Comparison of ENCODE assay signal across 18 cellular contexts in genomic region chr17:81581758-81582157, GRCh38. TPM values are rescaled to one million over a fixed set of nuclear protein-coding genes. Genes with fewer than 3 reads are reported as not detected.
DNase-seq lines count a peak whose midpoint lies in the region; ATAC-seq and TF ChIP-seq lines count a peak whose summit lies in the region.
"Had no signal": no experiment of that assay in that cellular context is flagged by ENCODE, and none has a peak within 500 bp of the region (broad histone marks: within the 10 kb centered on the region; RNA-seq: fewer than 3 reads in every experiment).

No MANE protein-coding gene starts in this region.

- H3K36me3 Mint-ChIP-seq in HFFc6 (ENCODE audit: low read depth), result peaks cover 52% of the 10 kb centered on the region
- peaks cover 28% of the 10 kb centered on the region for H3K36me3 Mint-ChIP-seq in type B pancreatic cell

- intact Hi-C loops in Right ventricle myocardium inferior (cut with DNase I), result no loop called here

- peak; percentile 35 for ATAC-seq in Right ventricle myocardium inferior

- H3K27me3 Mint-ChIP-seq in HFFc6 (ENCODE audit: insufficient read depth) (peaks cover 6% of the 10 kb centered on the region), type B pancreatic cell (no peaks in the 10 kb centered on the region)
- H3K27me3 Mint-ChIP-seq: IgD-negative memory B cell had no signal

- H3K9me3 ChIP-seq in right atrium auricular region (no peaks in the 10 kb centered on the region), osteoblast (ENCODE audit: low read depth, low read length) (no peaks in the 10 kb centered on the region)

- no peak for DNase-seq in Right ventricle myocardium inferior (ENCODE audit: missing footprints)
- no peak for DNase-seq in right atrium auricular region (ENCODE audit: low spot score)
- no peak for DNase-seq in HFFc6
- no peak for DNase-seq in brain microvascular endothelial cell
- no peak for DNase-seq in osteoblast (ENCODE audit: insufficient read length, low spot score, missing footprints)
- DNase-seq in ecto neural progenitor cell (ENCODE audit: low spot score), result no peak
- no peak for DNase-seq in KG1 (lab: John Stamatoyannopoulos, UW)
- no peak for DNase-seq in type B pancreatic cell (ENCODE audit: extremely low spot score, unreplicated experiment)
- DNase-seq: Karpas-422, MV-4-11, NCI-H1105 treated with DMSO at 0.1 percent for 48 hours, NCI-H2029 treated with DMSO at 0.1 percent for 48 hours, NCI-H2171, NCI-H526, OCI-M1 had no signal

- H3K27ac ChIP-seq in right atrium auricular region (no peak overlapping the region), brain microvascular endothelial cell (peak overlapping the region; percentile 4), osteoblast (ENCODE audit: low read depth, low read length) (peak overlapping the region; percentile 75)

- H3K4me1 Mint-ChIP-seq in HFFc6 (ENCODE audit: low read depth) (peaks cover 68% of the 10 kb centered on the region), type B pancreatic cell (ENCODE audit: unreplicated experiment) (peaks cover 13% of the 10 kb centered on the region)

- H3K4me3 ChIP-seq in right atrium auricular region (no peak overlapping the region), brain microvascular endothelial cell (ENCODE audit: low read depth, low read length) (no peak overlapping the region), osteoblast (ENCODE audit: insufficient read depth, low read length) (no peak overlapping the region)

- no peaks in the 10 kb centered on the region for H3K27me3 ChIP-seq in right atrium auricular region
- H3K27me3 ChIP-seq in brain microvascular endothelial cell (replicated peaks), result no peaks in the 10 kb centered on the region
- no peaks in the 10 kb centered on the region for H3K27me3 ChIP-seq in osteoblast (ENCODE audit: insufficient read depth, low read length)

- H2AFZ ChIP-seq in osteoblast (ENCODE audit: low read length), result no peak overlapping the region

- H3K9me3 Mint-ChIP-seq in HFFc6 (no peaks in the 10 kb centered on the region), type B pancreatic cell (no peaks in the 10 kb centered on the region)
- H3K9me3 Mint-ChIP-seq: IgD-negative memory B cell had no signal

- H3K4me2 ChIP-seq in osteoblast (ENCODE audit: insufficient read depth, low read length), result no peak overlapping the region

- H3K27ac Mint-ChIP-seq in HFFc6 (peak overlapping the region; percentile 92), type B pancreatic cell (no peak overlapping the region)
- H3K27ac Mint-ChIP-seq: IgD-negative memory B cell had no signal

- peaks cover 42% of the 10 kb centered on the region for H3K36me3 ChIP-seq in right atrium auricular region
- H3K36me3 ChIP-seq in brain microvascular endothelial cell (replicated peaks), result peaks cover 47% of the 10 kb centered on the region
- peaks cover 41% of the 10 kb centered on the region for H3K36me3 ChIP-seq in osteoblast (ENCODE audit: insufficient read depth, low read length)

- in situ Hi-C loops in brain microvascular endothelial cell (cut with HindIII; ENCODE audit: low pct_ligation_motif_present, low sequenced_read_pairs), result no loop called here

- peaks cover 45% of the 10 kb centered on the region for H3K79me2 ChIP-seq in osteoblast (ENCODE audit: insufficient read depth, low read length)

- no peaks in the 10 kb centered on the region for H4K20me1 ChIP-seq in osteoblast (ENCODE audit: insufficient read depth, low read length)

- no peak overlapping the region for H3K4me3 Mint-ChIP-seq in HFFc6
- H3K4me3 Mint-ChIP-seq in type B pancreatic cell, result no peak overlapping the region
- H3K4me3 Mint-ChIP-seq: CD14-positive monocyte, IgD-negative memory B cell had no signal

- H3K4me1 ChIP-seq in right atrium auricular region, result peaks cover 0 to 34% of the 10 kb centered on the region in 2 donors
- peaks cover 65% of the 10 kb centered on the region for H3K4me1 ChIP-seq in osteoblast (ENCODE audit: insufficient read depth, low read length)

- TF ChIP-seq CTCF in right atrium auricular region (IDR thresholded peaks at IDR 0.05) (no peak), HFFc6 (IDR thresholded peaks at IDR 0.05) (no peak), brain microvascular endothelial cell (IDR thresholded peaks at IDR 0.05; ENCODE audit: low read depth, low read length, missing control alignments) (no peak), osteoblast (IDR thresholded peaks at IDR 0.05; ENCODE audit: extremely low read depth, low read depth, low read length) (no peak), type B pancreatic cell (conservative IDR thresholded peaks at IDR 0.05) (no peak)

RNA-seq across cellular contexts. Expression of gene FAAP100, which starts 29.6 kb away (rescaled TPM):
- 14.8 TPM for total RNA-seq in Right ventricle myocardium inferior
- total RNA-seq in right atrium auricular region, result 10 to 100 TPM; 12.8 to 13.7 TPM
- 10 to 100 TPM; 21.9 to 27.7 (median 23.9) TPM for total RNA-seq in HFFc6 (2021; fragmentation: NEBNext Ultra II Directional; extraction: Animal tissue kit (Norgen Biotek cat#: 25700))
- total RNA-seq in osteoblast, result 43.0 and 44.5 TPM in 2 replicates
- 33.5 and 44.7 TPM in 2 replicates for total RNA-seq in type B pancreatic cell (ENCODE audit: low replicate concordance)

RNA-seq across cellular contexts. Expression of gene FSCN2, which starts 53.6 kb away (rescaled TPM):
- total RNA-seq in Right ventricle myocardium inferior (0.19 TPM), right atrium auricular region (under 1 TPM; 0.63 to 0.74 TPM), osteoblast (2.9 and 5.1 TPM in 2 replicates), type B pancreatic cell (ENCODE audit: low replicate concordance) (3.6 and 3.8 TPM in 2 replicates)
- total RNA-seq in HFFc6 (2021; fragmentation: NEBNext Ultra II Directional; extraction: Animal tissue kit (Norgen Biotek cat#: 25700)), result 1 to 10 TPM in 3 of 6 experiments, under 1 TPM in 3; 0.71 to 1.4 (median 0.99) TPM
- total RNA-seq: RPMI7951 had no signal

RNA-seq across cellular contexts. Expression of gene NPLOC4, which starts 55.2 kb away (rescaled TPM):
- total RNA-seq in Right ventricle myocardium inferior (82.0 TPM), right atrium auricular region (10 to 100 TPM; 69.3 to 70.4 TPM), osteoblast (97.8 and 118 TPM in 2 replicates), type B pancreatic cell (ENCODE audit: low replicate concordance) (82.4 and 90.1 TPM in 2 replicates)
- 100 to 1,000 TPM; 121 to 140 (median 133) TPM for total RNA-seq in HFFc6 (2021; fragmentation: NEBNext Ultra II Directional; extraction: Animal tissue kit (Norgen Biotek cat#: 25700))

RNA-seq across cellular contexts. Expression of gene TSPAN10, which starts 55.2 kb away (rescaled TPM):
- total RNA-seq in Right ventricle myocardium inferior, result 0.24 TPM
- total RNA-seq in right atrium auricular region, result not detected
- 10 to 100 TPM; 14.3 to 19.6 (median 17.2) TPM for total RNA-seq in HFFc6 (2021; fragmentation: NEBNext Ultra II Directional; extraction: Animal tissue kit (Norgen Biotek cat#: 25700))
- 2.9 and 11.5 TPM in 2 replicates for total RNA-seq in osteoblast
- 1.4 and 3.0 TPM in 2 replicates for total RNA-seq in type B pancreatic cell (ENCODE audit: low replicate concordance)

Comparison
In these comparisons a context has a peak if more than half of its experiments do, and no peak if none do; other contexts are left out.
1. H3K27ac ChIP-seq: peak in brain microvascular endothelial cell (single experiment) and osteoblast (single experiment); none in right atrium auricular region (0 of 2).